Comparison of ENCODE assay signal across 19 cellular contexts in genomic region chr1:20410555-20410954, GRCh38.
DNase-seq lines count a peak whose midpoint lies in the region; ATAC-seq, FAIRE-seq and TF ChIP-seq lines count a peak whose summit lies in the region.
"Had no signal": no experiment of that assay in that cellular context is flagged by ENCODE, and none has a peak within 500 bp of the region (broad histone marks: within the 10 kb centered on the region; RNA-seq: fewer than 3 reads in every experiment).

No MANE protein-coding gene starts in this region.

- peak overlapping the region; percentile 36 for H2BK20ac ChIP-seq in IMR-90 (ENCODE audit: low read depth, low read length)

- no peak for TF ChIP-seq POLR2A in IMR-90 (IDR thresholded peaks at IDR 0.05; ENCODE audit: low read depth, low read length)
- TF ChIP-seq POLR2A in K562 (conservative IDR thresholded peaks at IDR 0.05) = no peak

- intact Hi-C loops in IMR-90 (cut with micrococcal nuclease) = no loop called here
- intact Hi-C loops in K562 (cut with micrococcal nuclease) = no loop called here

- POLR2A ChIA-PET in IMR-90 (lab: Charles Lee; ENCODE audit: unreplicated experiment) = no interaction called here
- POLR2A ChIA-PET in K562 (lab: Yijun Ruan, JAX) = interaction anchor here (1.2 to 1.4 kb wide), 2 partner anchors 14 to 320 kb away, joined by 3 to 5 read pairs; no protein-coding TSS in a partner anchor

- H2BK120ac ChIP-seq in IMR-90 (ENCODE audit: low read depth, low read length) = peak overlapping the region; percentile 30

- no peak overlapping the region for H4K5ac ChIP-seq in IMR-90 (ENCODE audit: low read depth, low read length)

- H3K18ac ChIP-seq in IMR-90 (ENCODE audit: low read depth, low read length) = peak overlapping the region; percentile 1; the same call in 1 of the 2 replicates

- H4K91ac ChIP-seq in IMR-90 (ENCODE audit: insufficient read depth, low read depth, low read length) = peak overlapping the region; percentile 35

- H2AK9ac ChIP-seq in IMR-90 (replicated peaks; ENCODE audit: low read depth, low read length, poor library complexity) = peak overlapping the region; percentile 53

- H3K9me1 ChIP-seq in IMR-90 (ENCODE audit: insufficient read depth, low read length) = 0 out of 2 replicates have a peak, but pooled peaks cover 8% of the 10 kb centered on the region
- H3K9me1 ChIP-seq in K562 (ENCODE audit: control insufficient read depth, insufficient read depth, low read length) = no peaks in the 10 kb centered on the region

- H4K20me1 ChIP-seq in IMR-90 (ENCODE audit: insufficient read depth, low read length) (no peaks in the 10 kb centered on the region), K562 (replicated peaks; ENCODE audit: control insufficient read depth, insufficient read depth, low read length) (0 out of 2 replicates have a peak, but pooled peaks cover 8% of the 10 kb centered on the region)

- no peak overlapping the region for H2BK5ac ChIP-seq in IMR-90 (ENCODE audit: low read depth, low read length, poor library complexity, severe bottlenecking)

- TF ChIP-seq CTCF in IMR-90 (conservative IDR thresholded peaks at IDR 0.05; ENCODE audit: low read depth, low read length) (no peak), K562 (IDR thresholded peaks at IDR 0.05 in 2 of 3, conservative IDR thresholded peaks at IDR 0.05 in 1 of 3; ENCODE audit: insufficient read depth in 2 of 3, low read depth in 1 of 3, low read length in 3 of 3) (no peak), WERI-Rb-1 (IDR thresholded peaks at IDR 0.05; ENCODE audit: low read depth, low read length) (no peak)

- H2AFZ ChIP-seq in IMR-90 (replicated peaks; ENCODE audit: low read length, poor library complexity) (no peak overlapping the region), K562 (ENCODE audit: low read depth, low read length) (no peak overlapping the region)
- H2AFZ ChIP-seq: parathyroid adenoma had no signal

- peak overlapping the region; percentile 87; the same call in 1 of the 3 replicates for H2BK15ac ChIP-seq in IMR-90 (ENCODE audit: low read depth, low read length)

- H2AK5ac ChIP-seq in IMR-90 (ENCODE audit: low read depth, low read length) = peak overlapping the region; percentile 80

- ATAC-seq in IMR-90 (ENCODE audit: low read depth) = no peak
- no peak for ATAC-seq in K562
- ATAC-seq in natural killer cell treated with Interleukin-12 subunit alpha and Interleukin-12 subunit beta and Interleukin-15 and Interleukin-18, amount 100 ng/mL, for 72 hours = no peak

- H3K36me3 ChIP-seq in IMR-90 (ENCODE audit: control insufficient read depth, insufficient read depth, low read length) (no peaks in the 10 kb centered on the region), K562 (ENCODE audit: control insufficient read depth, insufficient read depth, low read length) (no peaks in the 10 kb centered on the region), WERI-Rb-1 (no peaks in the 10 kb centered on the region)
- H3K36me3 ChIP-seq: HAP-1, left ventricle myocardium inferior, SJCRH30, thyroid gland had no signal

- H3K27me3 ChIP-seq in IMR-90 (ENCODE audit: control insufficient read depth, insufficient read depth, low read length) (no peaks in the 10 kb centered on the region), K562 (ENCODE audit: control insufficient read depth in 2 of 2, insufficient read depth in 2 of 2, low read length in 2 of 2) (peaks cover 3 to 25% of the 10 kb centered on the region in 2 experiments; a peak in 3 of 5 replicates), WERI-Rb-1 (ENCODE audit: insufficient read depth, low read depth, severe bottlenecking) (no peaks in the 10 kb centered on the region)
- H3K27me3 ChIP-seq: thyroid gland had no signal

- in situ Hi-C loops in IMR-90 (cut with MboI; ENCODE audit: low sequenced_read_pairs) = no loop called here
- in situ Hi-C loops in K562 (cut with MboI) = no loop called here

- no peaks in the 10 kb centered on the region for H3K36me3 Mint-ChIP-seq in natural killer cell treated with Interleukin-12 subunit alpha and Interleukin-12 subunit beta and Interleukin-15 and Interleukin-18, amount 100 ng/mL, for 72 hours
- H3K36me3 Mint-ChIP-seq: activated naive CD8-positive, alpha-beta T cell had no signal

- no peak overlapping the region for H3K56ac ChIP-seq in IMR-90 (ENCODE audit: extremely low read depth, insufficient read depth, low read length)

- dilution Hi-C loops in IMR-90 (cut with HindIII; ENCODE audit: low sequenced_read_pairs, unreplicated experiment) = no loop called here

- peak overlapping the region; percentile 60; the same call in 1 of the 2 replicates for H3K14ac ChIP-seq in IMR-90 (replicated peaks; ENCODE audit: low read depth, low read length)

- H3K9ac ChIP-seq in IMR-90 (ENCODE audit: low read depth, low read length) (no peak overlapping the region), K562 (ENCODE audit: insufficient read depth in 1 of 2, low read depth in 2 of 2, low read length in 2 of 2) (no peak overlapping the region)
- H3K9ac ChIP-seq: parathyroid adenoma had no signal

- H3K79me2 ChIP-seq in K562 (ENCODE audit: control insufficient read depth, insufficient read depth, low read length) = no peaks in the 10 kb centered on the region
- H3K79me2 ChIP-seq: parathyroid adenoma had no signal

- no peaks in the 10 kb centered on the region for H3K4me1 Mint-ChIP-seq in natural killer cell treated with Interleukin-12 subunit alpha and Interleukin-12 subunit beta and Interleukin-15 and Interleukin-18, amount 100 ng/mL, for 72 hours (ENCODE audit: low read depth in 2 of 2)

- TF ChIP-seq EP300 in K562 (IDR thresholded peaks at IDR 0.05; ENCODE audit: low read length) = no peak

- CTCF ChIA-PET in IMR-90 (lab: Yijun Ruan, JAX) = interaction anchor here (1.3 kb wide), 1 partner anchor 84 kb away, joined by 4 read pairs; no protein-coding TSS in a partner anchor
- CTCF ChIA-PET in K562 (lab: Yijun Ruan, JAX; ENCODE audit: low intra/inter-chr PET ratio) = no interaction called here

- no peaks in the 10 kb centered on the region for H3K79me1 ChIP-seq in IMR-90 (ENCODE audit: low read depth in 1 of 2, low read length in 2 of 2)

- H3K23ac ChIP-seq in IMR-90 (ENCODE audit: low read depth, low read length) = no peak overlapping the region

- H3K4me2 ChIP-seq in IMR-90 (ENCODE audit: low read depth, low read length) (no peak overlapping the region), K562 (ENCODE audit: insufficient read depth, low read length) (no peak overlapping the region)

- FAIRE-seq in K562 (lab: Jason Lieb, UNC) = no peak
- FAIRE-seq in urothelium cell line (lab: Jason Lieb, UNC) = no peak
- FAIRE-seq: bronchial epithelial cell had no signal

- H3K27ac ChIP-seq in IMR-90 (ENCODE audit: insufficient read depth, low read length) = no peak overlapping the region
- no peak overlapping the region for H3K27ac ChIP-seq in K562 (ENCODE audit: extremely low read depth, low read depth, low read length)
- no peak overlapping the region for H3K27ac ChIP-seq in WERI-Rb-1
- H3K27ac ChIP-seq: left ventricle myocardium inferior, parathyroid adenoma, SJCRH30, thyroid gland had no signal

- H4K8ac ChIP-seq in IMR-90 (ENCODE audit: low read depth in 2 of 2, low read length in 2 of 2) = peak overlapping the region in 1 of 2 experiments; percentile 29; a peak in 1 of 4 replicates

- H3K4me3 Mint-ChIP-seq in natural killer cell treated with Interleukin-12 subunit alpha and Interleukin-12 subunit beta and Interleukin-15 and Interleukin-18, amount 100 ng/mL, for 72 hours = no peak overlapping the region
- H3K4me3 Mint-ChIP-seq: activated naive CD8-positive, alpha-beta T cell; activated T-cell treated with anti-CD3 and anti-CD28 coated beads, Interleukin-2, amount 50 U/mL, for 24 hours had no signal

- H3K9me3 Mint-ChIP-seq in natural killer cell treated with Interleukin-12 subunit alpha and Interleukin-12 subunit beta and Interleukin-15 and Interleukin-18, amount 100 ng/mL, for 72 hours = no peaks in the 10 kb centered on the region
- H3K9me3 Mint-ChIP-seq: activated T-cell treated with anti-CD3 and anti-CD28 coated beads, Interleukin-2, amount 50 U/mL, for 24 hours had no signal

- BruUV-seq in IMR-90 (replicated peaks; lab: Mats Ljungman, UMichigan) (no TSS peak), K562 (replicated peaks; lab: Mats Ljungman, UMichigan) (no TSS peak)

- TF ChIP-seq RAD21 in IMR-90 (IDR thresholded peaks at IDR 0.05; ENCODE audit: low read length) (no peak), K562 (CRISPR knock-in tag; conservative IDR thresholded peaks at IDR 0.05 in 1 of 2, IDR thresholded peaks at IDR 0.05 in 1 of 2) (no peak)

- H3K27ac Mint-ChIP-seq in natural killer cell treated with Interleukin-12 subunit alpha and Interleukin-12 subunit beta and Interleukin-15 and Interleukin-18, amount 100 ng/mL, for 72 hours = no peak overlapping the region
- H3K27ac Mint-ChIP-seq: activated naive CD8-positive, alpha-beta T cell; activated T-cell treated with anti-CD3 and anti-CD28 coated beads, Interleukin-2, amount 50 U/mL, for 24 hours had no signal

- H3K9me3 ChIP-seq in IMR-90 (ENCODE audit: control insufficient read depth, insufficient read depth, low read length) (no peaks in the 10 kb centered on the region), K562 (replicated peaks; ENCODE audit: control insufficient read depth, insufficient read depth, low read depth, low read length) (no peaks in the 10 kb centered on the region), WERI-Rb-1 (ENCODE audit: severe bottlenecking) (no peaks in the 10 kb centered on the region)
- H3K9me3 ChIP-seq: HAP-1, left ventricle myocardium inferior, SJCRH30, thyroid gland had no signal

- H3K27me3 Mint-ChIP-seq in natural killer cell treated with Interleukin-12 subunit alpha and Interleukin-12 subunit beta and Interleukin-15 and Interleukin-18, amount 100 ng/mL, for 72 hours = peaks cover 38 to 54% of the 10 kb centered on the region in 2 donors

- H3K4me3 ChIP-seq in IMR-90 (ENCODE audit: insufficient read depth, low read depth, low read length) = no peak overlapping the region
- H3K4me3 ChIP-seq in K562 = no peak overlapping the region
- H3K4me3 ChIP-seq in WERI-Rb-1 (ENCODE audit: low read depth, low read length) = no peak overlapping the region
- H3K4me3 ChIP-seq: HAP-1, left ventricle myocardium inferior, SJCRH30, thyroid gland had no signal

- 0 out of 2 replicates have a peak overlapping the region, but pooled peaks have one; percentile 4 for H3K4ac ChIP-seq in IMR-90 (ENCODE audit: low read depth, low read length)

- DNase-seq in COR-L47 (lab: John Stamatoyannopoulos, UW) (peak; percentile 76), IMR-90 (peak; percentile 35), K562 (ENCODE audit: extremely low read depth in 1 of 4, low spot score in 3 of 4) (peak in 2 of 4 experiments; percentile 63 to 66), left kidney (ENCODE audit: low read depth, low spot score) (peak; percentile 22), urothelium cell line (ENCODE audit: low spot score) (no peak), WERI-Rb-1 (no peak)
- no peak for DNase-seq in natural killer cell treated with Interleukin-12 subunit alpha and Interleukin-12 subunit beta and Interleukin-15 and Interleukin-18, amount 100 ng/mL, for 72 hours (ENCODE audit: low spot score)
- DNase-seq: activated CD4-positive, alpha-beta T cell treated with anti-CD3 and anti-CD28 coated beads, Interleukin-2, amount 50 U/mL, for 1 hour; activated T-cell treated with anti-CD3 and anti-CD28 coated beads, Interleukin-2, amount 50 U/mL, for 24 hours; DMS79; effector memory CD4-positive, alpha-beta T cell; left ventricle myocardium inferior; NCI-H1048; SJCRH30; thyroid gland had no signal

- H3K4me1 ChIP-seq in IMR-90 (ENCODE audit: control insufficient read depth, insufficient read depth, low read length) = peaks cover 15% of the 10 kb centered on the region
- no peaks in the 10 kb centered on the region for H3K4me1 ChIP-seq in K562 (replicated peaks in 1 of 2; ENCODE audit: control insufficient read depth in 2 of 2, insufficient read depth in 2 of 2, low read length in 2 of 2)
- H3K4me1 ChIP-seq: HAP-1, left ventricle myocardium inferior, parathyroid adenoma, SJCRH30, thyroid gland had no signal

Comparison
In these comparisons a context has a peak if more than half of its experiments do, and no peak if none do; other contexts are left out.
1. DNase-seq: peak in COR-L47 (single experiment), IMR-90 (single experiment) and left kidney (single experiment); none in urothelium cell line (single experiment), WERI-Rb-1 (single experiment) and natural killer cell treated with Interleukin-12 subunit alpha and Interleukin-12 subunit beta and Interleukin-15 and Interleukin-18, amount 100 ng/mL, for 72 hours (single experiment).